8 cellular contexts compared by ENCODE assay signal in the genomic region with DNA sequence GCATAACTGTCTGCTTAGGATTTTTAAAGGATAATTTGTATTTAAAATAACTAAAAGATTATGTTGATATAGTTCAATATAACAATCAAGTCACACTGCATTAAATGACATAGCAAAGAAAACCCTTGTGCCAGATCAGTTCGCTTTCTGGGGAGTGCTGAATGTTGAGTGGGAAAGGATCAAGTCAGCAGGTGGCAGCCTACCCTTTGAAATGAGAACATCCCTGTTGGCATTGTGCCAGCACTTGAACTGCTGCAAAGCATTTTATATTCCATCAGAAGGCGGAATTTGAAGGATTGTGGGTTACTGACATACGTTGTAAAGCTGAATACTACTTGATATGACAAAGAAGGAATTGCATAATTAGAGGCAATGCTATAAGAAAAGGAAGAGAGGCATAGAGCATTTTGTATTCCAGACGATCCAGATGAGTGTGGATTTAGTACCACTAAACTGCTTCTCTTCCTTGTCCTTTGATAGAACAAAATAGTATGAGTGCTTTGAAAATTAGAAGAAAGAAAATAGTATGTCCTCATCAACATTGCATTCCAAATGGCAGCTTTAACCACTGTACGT. TPM values are rescaled to one million over a fixed set of nuclear protein-coding genes. Genes with fewer than 3 reads are reported as not detected.
DNase-seq lines count a peak whose midpoint lies in the region; ATAC-seq, FAIRE-seq and TF ChIP-seq lines count a peak whose summit lies in the region.

No MANE protein-coding gene starts in this region.

- H3K9ac ChIP-seq in SK-N-MC (ENCODE audit: insufficient read length) (no peak overlapping the region), endodermal cell (ENCODE audit: extremely low read depth, low read length, poor library complexity, severe bottlenecking) (no peak overlapping the region)

- no peaks in the 10 kb centered on the region for H3K27me3 Mint-ChIP-seq in endodermal cell (ENCODE audit: insufficient read depth)

- no peaks in the 10 kb centered on the region for H3K27me3 ChIP-seq in endodermal cell (ENCODE audit: control insufficient read depth, insufficient read depth, low read length, poor library complexity, severe bottlenecking)
- H3K27me3 ChIP-seq in upper lobe of right lung, result no peaks in the 10 kb centered on the region

- peak; percentile 43 for DNase-seq in EL
- peak; percentile 18 for DNase-seq in MV-4-11 (lab: John Stamatoyannopoulos, UW)
- peak; percentile 88 for DNase-seq in SK-N-MC (ENCODE audit: low read depth, low spot score)
- peak; percentile 74 for DNase-seq in endodermal cell
- DNase-seq in midbrain (lab: John Stamatoyannopoulos, UW), result peak; percentile 62
- DNase-seq in upper lobe of right lung, result no peak
- DNase-seq in GM19239 (ENCODE audit: insufficient read length, low spot score), result no peak

- H3K9me3 ChIP-seq in SK-N-MC (ENCODE audit: low read depth, low read length), result no peaks in the 10 kb centered on the region
- H3K9me3 ChIP-seq in endodermal cell (ENCODE audit: control insufficient read depth, low read length), result no peaks in the 10 kb centered on the region
- H3K9me3 ChIP-seq in upper lobe of right lung, result no peaks in the 10 kb centered on the region

- H3K4me1 Mint-ChIP-seq in endodermal cell, result no peaks in the 10 kb centered on the region

- no peak overlapping the region for H3K27ac Mint-ChIP-seq in endodermal cell

- peak overlapping the region; percentile 51; the same call in 1 of the 2 replicates for H3K4me3 ChIP-seq in SK-N-MC
- H3K4me3 ChIP-seq in endodermal cell (ENCODE audit: low read length), result no peak overlapping the region
- H3K4me3 ChIP-seq in upper lobe of right lung, result no peak overlapping the region

- TF ChIP-seq CTCF in endodermal cell (conservative IDR thresholded peaks at IDR 0.05) (peak; percentile 77), upper lobe of right lung (IDR thresholded peaks at IDR 0.05) (peak; percentile 51)

- intact Hi-C loops in upper lobe of right lung (cut with DNase I), result no loop called here

- H3K27ac ChIP-seq in SK-N-MC (peak overlapping the region; percentile 76), endodermal cell (ENCODE audit: low read depth, low read length) (no peak overlapping the region), upper lobe of right lung (no peak overlapping the region)

- H3K4me1 ChIP-seq in endodermal cell (ENCODE audit: control insufficient read depth, insufficient read depth, low read length) (no peaks in the 10 kb centered on the region), upper lobe of right lung (no peaks in the 10 kb centered on the region)

- WGBS in endodermal cell (ENCODE audit: insufficient coverage in 1 of 2, insufficient read length in 1 of 2), 2 experiments, result 74 to 85% methylated on average over 4 to 5 of the region's 5 CpGs

- peaks cover 13% of the 10 kb centered on the region for H3K36me3 ChIP-seq in SK-N-MC (ENCODE audit: insufficient read depth, low read length)
- H3K36me3 ChIP-seq in endodermal cell (ENCODE audit: control insufficient read depth, insufficient read depth, low read length), result peaks cover 61% of the 10 kb centered on the region
- no peaks in the 10 kb centered on the region for H3K36me3 ChIP-seq in upper lobe of right lung

- no peak for FAIRE-seq in GM19239 (lab: Jason Lieb, UNC)

- H3K4me3 Mint-ChIP-seq in endodermal cell, result no peak overlapping the region

- peaks cover 46% of the 10 kb centered on the region for H3K36me3 Mint-ChIP-seq in endodermal cell (ENCODE audit: low read depth)

- ATAC-seq in upper lobe of right lung (peak; percentile 67), HG02852 (IDR thresholded peaks at IDR 0.05; ENCODE audit: unreplicated experiment) (no peak)

- no peaks in the 10 kb centered on the region for H3K9me3 Mint-ChIP-seq in endodermal cell

RNA-seq across cellular contexts. Expression of a gene that starts 26.6 kb away (rescaled TPM):
- total RNA-seq in endodermal cell (10 to 100 TPM; 35.1 to 36.4 TPM), upper lobe of right lung (17.6 TPM)
- 23.2 TPM for polyA plus RNA-seq in endodermal cell (2013, experiment 1 of 2)
- 20.8 TPM for polyA plus RNA-seq in endodermal cell (2013, experiment 2 of 2)

Comparison
In these comparisons a context has a peak if more than half of its experiments do, and no peak if none do; other contexts are left out.
1. DNase-seq: peak in EL (single experiment), MV-4-11 (single experiment), SK-N-MC (single experiment), endodermal cell (single experiment) and midbrain (single experiment); none in upper lobe of right lung (single experiment) and GM19239 (single experiment).